Comparison of ENCODE assay signal across 15 cellular contexts in the genomic region with DNA sequence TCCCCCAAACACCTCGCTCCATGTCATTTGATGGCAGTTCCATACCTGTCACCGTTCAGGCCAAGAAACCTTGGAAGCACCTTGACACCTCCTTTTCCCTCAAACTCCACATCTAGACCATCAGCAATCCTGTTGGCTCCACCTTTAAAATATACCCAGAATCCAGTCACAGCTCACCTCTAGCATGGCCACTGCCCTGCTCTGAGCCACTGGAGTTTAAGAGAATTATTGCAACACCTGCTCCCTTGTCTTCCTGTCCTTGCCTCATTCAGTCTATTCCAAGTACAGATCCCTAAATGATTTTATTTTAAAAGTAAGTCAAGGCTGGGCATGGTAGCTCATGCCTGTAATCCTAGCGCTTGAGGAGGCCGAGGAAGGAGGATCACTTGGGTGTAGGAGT.
"Had no signal": no experiment of that assay in that cellular context is flagged by ENCODE, and none has a peak within 500 bp of the region (broad histone marks: within the 10 kb centered on the region; RNA-seq: fewer than 3 reads in every experiment).

No MANE protein-coding gene starts in this region.

- H3K36me3 ChIP-seq: neural progenitor cell, pancreas had no signal

- H3K4me3 Mint-ChIP-seq: activated CD4-positive, alpha-beta memory T cell treated with anti-CD3 and anti-CD28 coated beads, Interleukin-2, amount 10 ng/mL, durations not matched to agents 7 days and 5 days; activated naive CD8-positive, alpha-beta T cell treated with anti-CD3 and anti-CD28 coated beads, Interleukin-2, amount 50 U/mL, for 24 hours; activated T-helper 1 cell treated with anti-CD3 and anti-CD28 coated beads, Interleukin-12 subunit alpha, Interleukin-12 subunit beta, Interleukin-2, Interleukin-4 antibody, amounts not matched to agents 30 ng/mL and 10 ng/mL and 1 ng/mL, durations not matched to agents 14 hours and 24 hours and 36 hours; neural progenitor cell had no signal

- H3K9me3 ChIP-seq: pancreas, SK-N-SH had no signal

- H3K36me3 Mint-ChIP-seq: neural progenitor cell had no signal

- H3K4me1 ChIP-seq: neural progenitor cell had no signal

- H3K9me3 Mint-ChIP-seq: activated CD4-positive, alpha-beta memory T cell treated with anti-CD3 and anti-CD28 coated beads, Interleukin-2, amount 10 ng/mL, durations not matched to agents 7 days and 5 days; activated naive CD8-positive, alpha-beta T cell treated with anti-CD3 and anti-CD28 coated beads, Interleukin-2, amount 50 U/mL, for 24 hours; activated T-helper 1 cell treated with anti-CD3 and anti-CD28 coated beads, Interleukin-12 subunit alpha, Interleukin-12 subunit beta, Interleukin-2, Interleukin-4 antibody, amounts not matched to agents 30 ng/mL and 10 ng/mL and 1 ng/mL, durations not matched to agents 14 hours and 24 hours and 36 hours had no signal

- H3K27ac ChIP-seq: coronary artery, neural progenitor cell had no signal

- H3K27me3 ChIP-seq: hepatocyte, neural progenitor cell, pancreas had no signal

- H3K27ac Mint-ChIP-seq: activated CD4-positive, alpha-beta memory T cell treated with anti-CD3 and anti-CD28 coated beads, Interleukin-2, amount 10 ng/mL, durations not matched to agents 7 days and 5 days; activated naive CD8-positive, alpha-beta T cell treated with anti-CD3 and anti-CD28 coated beads, Interleukin-2, amount 50 U/mL, for 24 hours; neural progenitor cell had no signal

- DNase-seq: activated CD4-positive, alpha-beta memory T cell treated with anti-CD3 and anti-CD28 coated beads, Interleukin-2, amount 10 ng/mL, durations not matched to agents 7 days and 5 days; activated CD4-positive, CD25-positive, alpha-beta regulatory T cell; activated CD8-positive, alpha-beta memory T cell treated with anti-CD3 and anti-CD28 coated beads, Interleukin-2, amount 50 U/mL, for 4 hours; activated naive CD4-positive, alpha-beta T cell; activated naive CD8-positive, alpha-beta T cell treated with anti-CD3 and anti-CD28 coated beads, Interleukin-2, amount 50 U/mL, for 24 hours; central memory CD4-positive, alpha-beta T cell; effector CD8-positive, alpha-beta T cell; left ventricle myocardium superior; SK-N-SH; stimulated activated CD4-positive, alpha-beta T cell treated with anti-CD3 and anti-CD28 coated beads, Interleukin-4, amount 100 ng/mL, for 4 hours had no signal

- ATAC-seq: activated naive CD8-positive, alpha-beta T cell treated with anti-CD3 and anti-CD28 coated beads, Interleukin-2, amount 50 U/mL, for 24 hours; left ventricle myocardium superior; pancreas had no signal

- H3K4me3 ChIP-seq: coronary artery, hepatocyte, neural progenitor cell, pancreas had no signal
